Comparison of ENCODE assay signal across 9 cellular contexts in the genomic region with DNA sequence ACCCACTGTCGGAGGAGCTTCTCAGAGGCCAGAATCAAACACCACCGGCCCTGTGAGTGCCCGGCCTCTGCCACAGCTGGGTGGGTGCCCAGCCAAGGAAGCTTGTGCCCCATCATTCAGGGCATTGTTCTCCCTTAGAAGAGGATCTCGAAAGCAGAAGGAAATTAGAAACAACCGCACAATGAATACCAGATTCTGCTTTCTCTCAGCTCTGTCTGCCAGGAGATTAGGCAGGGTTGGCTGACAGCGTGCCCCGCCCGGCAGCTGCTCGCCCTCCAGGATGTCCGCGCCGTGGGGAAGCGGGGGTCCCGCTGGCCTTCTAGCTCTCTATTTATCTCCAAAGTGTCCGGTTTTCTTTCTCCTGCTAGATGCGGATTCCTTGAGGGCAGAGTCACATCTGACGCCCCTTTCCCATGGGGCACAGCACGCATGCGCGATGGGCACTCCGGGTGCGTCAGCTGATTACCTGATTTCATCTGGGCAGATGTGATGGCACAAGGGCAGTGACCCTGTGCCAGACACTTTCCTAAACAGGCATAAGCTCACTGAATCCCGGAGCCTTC. TPM values are rescaled to one million over a fixed set of nuclear protein-coding genes. Genes with fewer than 3 reads are reported as not detected.
DNase-seq lines count a peak whose midpoint lies in the region; ATAC-seq and TF ChIP-seq lines count a peak whose summit lies in the region.
"Had no signal": no experiment of that assay in that cellular context is flagged by ENCODE, and none has a peak within 500 bp of the region (broad histone marks: within the 10 kb centered on the region; RNA-seq: fewer than 3 reads in every experiment).

No MANE protein-coding gene starts in this region.

- H3K4me3 Mint-ChIP-seq in natural killer cell treated with Interleukin-12 subunit alpha and Interleukin-12 subunit beta and Interleukin-15 and Interleukin-18, amount 100 ng/mL, for 72 hours, result peak overlapping the region; percentile 79

- no peaks in the 10 kb centered on the region for H3K36me3 Mint-ChIP-seq in natural killer cell treated with Interleukin-12 subunit alpha and Interleukin-12 subunit beta and Interleukin-15 and Interleukin-18, amount 100 ng/mL, for 72 hours

- H3K4me1 Mint-ChIP-seq in natural killer cell treated with Interleukin-12 subunit alpha and Interleukin-12 subunit beta and Interleukin-15 and Interleukin-18, amount 100 ng/mL, for 72 hours (ENCODE audit: low read depth in 2 of 2), result peaks cover 0 to 8% of the 10 kb centered on the region in 2 donors

- peak overlapping the region; percentile 68 to 77 for H3K27ac Mint-ChIP-seq in natural killer cell treated with Interleukin-12 subunit alpha and Interleukin-12 subunit beta and Interleukin-15 and Interleukin-18, amount 100 ng/mL, for 72 hours

- peak overlapping the region; percentile 92 for H3K27ac ChIP-seq in fibroblast of lung (ENCODE audit: insufficient read depth, low read length)
- peak overlapping the region; percentile 92 to 93 for H3K27ac ChIP-seq in thoracic aorta

- no peaks in the 10 kb centered on the region for H3K9me3 Mint-ChIP-seq in natural killer cell treated with Interleukin-12 subunit alpha and Interleukin-12 subunit beta and Interleukin-15 and Interleukin-18, amount 100 ng/mL, for 72 hours

- TF ChIP-seq CTCF in fibroblast of lung (conservative IDR thresholded peaks at IDR 0.05 in 1 of 2, IDR thresholded peaks at IDR 0.05 in 1 of 2; ENCODE audit: low read depth in 1 of 2, low read length in 2 of 2) (no peak), thoracic aorta (IDR thresholded peaks at IDR 0.05) (no peak)

- DNase-seq in GM04503 (ENCODE audit: low read depth) (peak; percentile 51), NCI-H345 treated with DMSO at 0.1 percent for 48 hours (lab: John Stamatoyannopoulos, UW; ENCODE audit: unreplicated experiment) (peak; percentile 43), activated T-cell treated with anti-CD3 and anti-CD28 coated beads for 4 hours (peak; percentile 3), fibroblast of lung (ENCODE audit: low read depth in 2 of 2) (peak; percentile 53 to 69), thoracic aorta (ENCODE audit: low spot score) (peak; percentile 42)
- peak; percentile 69 for DNase-seq in natural killer cell treated with Interleukin-12 subunit alpha and Interleukin-12 subunit beta and Interleukin-15 and Interleukin-18, amount 100 ng/mL, for 72 hours (ENCODE audit: low spot score)

- ATAC-seq in natural killer cell treated with Interleukin-12 subunit alpha and Interleukin-12 subunit beta and Interleukin-15 and Interleukin-18, amount 100 ng/mL, for 72 hours, result peak; percentile 61 to 68
- ATAC-seq in thoracic aorta (ENCODE audit: insufficient number of reproducible peaks, low FRiP score, low read depth), result peak; percentile 56
- no peak for ATAC-seq in HG02981 (IDR thresholded peaks at IDR 0.05; ENCODE audit: unreplicated experiment)
- no peak for ATAC-seq in GM18517 (IDR thresholded peaks at IDR 0.05; ENCODE audit: unreplicated experiment)

- peaks cover 0 to 10% of the 10 kb centered on the region in 2 donors for H3K27me3 Mint-ChIP-seq in natural killer cell treated with Interleukin-12 subunit alpha and Interleukin-12 subunit beta and Interleukin-15 and Interleukin-18, amount 100 ng/mL, for 72 hours

- H4K20me1 ChIP-seq in fibroblast of lung (ENCODE audit: control insufficient read depth, extremely low read depth, insufficient read depth, low read length), result no peaks in the 10 kb centered on the region

- H2AFZ ChIP-seq in fibroblast of lung (ENCODE audit: low read length), result peak overlapping the region; percentile 90

- peak overlapping the region; percentile 90 for H3K4me2 ChIP-seq in fibroblast of lung (ENCODE audit: extremely low read depth, insufficient read depth, low read length)

- peak overlapping the region; percentile 69 for H3K9ac ChIP-seq in fibroblast of lung (ENCODE audit: insufficient read depth, low read length)

- H3K4me3 ChIP-seq in fibroblast of lung (replicated peaks in 1 of 4; ENCODE audit: control extremely low read depth in 1 of 4, insufficient read depth in 1 of 4, low read depth in 3 of 4, low read length in 4 of 4) (peak overlapping the region; percentile 23 to 58 (median 56)), thoracic aorta (peak overlapping the region; percentile 76)

- no peaks in the 10 kb centered on the region for H3K79me2 ChIP-seq in fibroblast of lung (ENCODE audit: control insufficient read depth, insufficient read depth, low read length)

- no peaks in the 10 kb centered on the region for H3K27me3 ChIP-seq in fibroblast of lung (ENCODE audit: control insufficient read depth, insufficient read depth, low read length)
- H3K27me3 ChIP-seq in thoracic aorta (replicated peaks; ENCODE audit: insufficient read depth), result no peaks in the 10 kb centered on the region

- H3K36me3 ChIP-seq in fibroblast of lung (ENCODE audit: control insufficient read depth, insufficient read depth, low read length) (no peaks in the 10 kb centered on the region), thoracic aorta (no peaks in the 10 kb centered on the region)

- H3K9me3 ChIP-seq in fibroblast of lung (ENCODE audit: control insufficient read depth, insufficient read depth, low read depth, low read length) (no peaks in the 10 kb centered on the region), thoracic aorta (no peaks in the 10 kb centered on the region)

- H3K4me1 ChIP-seq in fibroblast of lung (ENCODE audit: control insufficient read depth, extremely low read depth, insufficient read depth, low read length) (peaks cover 24% of the 10 kb centered on the region), thoracic aorta (ENCODE audit: control insufficient read depth in 1 of 2, low read depth in 2 of 2) (peaks cover 26 to 49% of the 10 kb centered on the region in 2 donors)

RNA-seq across cellular contexts. Expression of gene SCGB1A1, which starts 25.5 kb away (rescaled TPM):
- total RNA-seq in fibroblast of lung (not detected in 2 replicates), thoracic aorta (not detected)
- polyA plus RNA-seq in fibroblast of lung, result not detected in 2 replicates
- polyA plus RNA-seq in fibroblast of lung (2012), result not detected in 2 replicates
- polyA minus RNA-seq in fibroblast of lung (ENCODE audit: low replicate concordance), result not detected in 2 replicates
- total RNA-seq in natural killer cell treated with Interleukin-12 subunit alpha and Interleukin-12 subunit beta and Interleukin-15 and Interleukin-18, amount 100 ng/mL, for 72 hours, result not detected
- total RNA-seq: NCI-H460 had no signal

Comparison
In these comparisons a context has a peak if more than half of its experiments do, and no peak if none do; other contexts are left out.
1. DNase-seq: peak in every context shown above with its lines; median percentile 69 in natural killer cell treated with Interleukin-12 subunit alpha and Interleukin-12 subunit beta and Interleukin-15 and Interleukin-18, amount 100 ng/mL, for 72 hours; 61 in fibroblast of lung; 51 in GM04503; 43 in NCI-H345 treated with DMSO at 0.1 percent for 48 hours; 42 in thoracic aorta; 3 in activated T-cell treated with anti-CD3 and anti-CD28 coated beads for 4 hours.
2. ATAC-seq: peak in natural killer cell treated with Interleukin-12 subunit alpha and Interleukin-12 subunit beta and Interleukin-15 and Interleukin-18, amount 100 ng/mL, for 72 hours (2 of 2) and thoracic aorta (single experiment); none in HG02981 (single experiment) and GM18517 (single experiment).